ENCODE assay signal across 1 cellular context in genomic region chr16:31134091-31134571, GRCh38.
TF ChIP-seq lines count a peak whose summit lies in the region.

No MANE protein-coding gene starts in this region.

TF ChIP-seq in K562, 482 proteins besides CTCF, POLR2A, EP300 and RAD21:
- TF ChIP-seq NELFE (IDR thresholded peaks at IDR 0.05; ENCODE audit: insufficient read depth, insufficient read length), result no peak
- no peak for TF ChIP-seq OTX1 (CRISPR knock-in tag; IDR thresholded peaks at IDR 0.05)
- 0 out of 2 replicates have a peak, but pooled peaks have one; percentile 24 for TF ChIP-seq ZNF395 (CRISPR knock-in tag; IDR thresholded peaks at IDR 0.05)
- peak; percentile 24 for TF ChIP-seq HNRNPLL (IDR thresholded peaks at IDR 0.05; ENCODE audit: low read depth, low read length, poor library complexity, severe bottlenecking)
- TF ChIP-seq FOXA1 (IDR thresholded peaks at IDR 0.05; ENCODE audit: borderline replicate concordance), result no peak
- no peak for TF ChIP-seq RAD51 (IDR thresholded peaks at IDR 0.05; ENCODE audit: borderline replicate concordance, low read depth)
- no peak for TF ChIP-seq SIRT6 (IDR thresholded peaks at IDR 0.05; ENCODE audit: low read depth, low read length)
- TF ChIP-seq SRSF9 (IDR thresholded peaks at IDR 0.05; ENCODE audit: borderline replicate concordance, low read depth, low read length), result no peak
- no peak for TF ChIP-seq DPF2 (IDR thresholded peaks at IDR 0.05)
- 0 out of 2 replicates have a peak, but pooled peaks have one; percentile 8 for TF ChIP-seq RBFOX2 (IDR thresholded peaks at IDR 0.05; ENCODE audit: low read depth, low read length)
- no peak for TF ChIP-seq RBM17 (IDR thresholded peaks at IDR 0.05; ENCODE audit: borderline replicate concordance, low read depth, low read length)
- no peak for TF ChIP-seq SMAD4 (CRISPR knock-in tag; conservative IDR thresholded peaks at IDR 0.05)
- no peak for TF ChIP-seq TOE1 (IDR thresholded peaks at IDR 0.05; ENCODE audit: borderline replicate concordance)
- TF ChIP-seq TOE1 (CRISPR knock-in tag; IDR thresholded peaks at IDR 0.05; ENCODE audit: borderline replicate concordance, low read depth), result no peak
- no peak for TF ChIP-seq DACH1 (IDR thresholded peaks at IDR 0.05; ENCODE audit: partially characterized antibody)
- no peak for TF ChIP-seq MTA3 (IDR thresholded peaks at IDR 0.05; ENCODE audit: borderline replicate concordance)
- no peak for TF ChIP-seq HNRNPK (IDR thresholded peaks at IDR 0.05; ENCODE audit: low read depth, low read length, poor library complexity, severe bottlenecking)
- TF ChIP-seq, protein P1, sequence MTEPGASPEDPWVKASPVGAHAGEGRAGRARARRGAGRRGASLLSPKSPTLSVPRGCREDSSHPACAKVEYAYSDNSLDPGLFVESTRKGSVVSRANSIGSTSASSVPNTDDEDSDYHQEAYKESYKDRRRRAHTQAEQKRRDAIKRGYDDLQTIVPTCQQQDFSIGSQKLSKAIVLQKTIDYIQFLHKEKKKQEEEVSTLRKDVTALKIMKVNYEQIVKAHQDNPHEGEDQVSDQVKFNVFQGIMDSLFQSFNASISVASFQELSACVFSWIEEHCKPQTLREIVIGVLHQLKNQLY (CRISPR knock-in tag; conservative IDR thresholded peaks at IDR 0.05), result 0 out of 4 replicates have a peak, but pooled peaks of 1 of the 2 experiments have one; percentile 43
- TF ChIP-seq SMARCA4 (IDR thresholded peaks at IDR 0.05), result no peak
- TF ChIP-seq NFIC (IDR thresholded peaks at IDR 0.05), result peak; percentile 42
- no peak for TF ChIP-seq POLR2AphosphoS5 (IDR thresholded peaks at IDR 0.05; ENCODE audit: control insufficient read depth, insufficient read depth, low read depth, low read length)
- TF ChIP-seq, protein P2, sequence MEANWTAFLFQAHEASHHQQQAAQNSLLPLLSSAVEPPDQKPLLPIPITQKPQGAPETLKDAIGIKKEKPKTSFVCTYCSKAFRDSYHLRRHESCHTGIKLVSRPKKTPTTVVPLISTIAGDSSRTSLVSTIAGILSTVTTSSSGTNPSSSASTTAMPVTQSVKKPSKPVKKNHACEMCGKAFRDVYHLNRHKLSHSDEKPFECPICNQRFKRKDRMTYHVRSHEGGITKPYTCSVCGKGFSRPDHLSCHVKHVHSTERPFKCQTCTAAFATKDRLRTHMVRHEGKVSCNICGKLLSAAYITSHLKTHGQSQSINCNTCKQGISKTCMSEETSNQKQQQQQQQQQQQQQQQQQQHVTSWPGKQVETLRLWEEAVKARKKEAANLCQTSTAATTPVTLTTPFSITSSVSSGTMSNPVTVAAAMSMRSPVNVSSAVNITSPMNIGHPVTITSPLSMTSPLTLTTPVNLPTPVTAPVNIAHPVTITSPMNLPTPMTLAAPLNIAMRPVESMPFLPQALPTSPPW (CRISPR knock-in tag; IDR thresholded peaks at IDR 0.05), result 0 out of 2 replicates have a peak, but pooled peaks have one; percentile 16
- TF ChIP-seq PHB2 (IDR thresholded peaks at IDR 0.05; ENCODE audit: low read depth), result no peak
- no peak for TF ChIP-seq AFF4 (CRISPR knock-in tag; IDR thresholded peaks at IDR 0.05)
- TF ChIP-seq, protein P3, sequence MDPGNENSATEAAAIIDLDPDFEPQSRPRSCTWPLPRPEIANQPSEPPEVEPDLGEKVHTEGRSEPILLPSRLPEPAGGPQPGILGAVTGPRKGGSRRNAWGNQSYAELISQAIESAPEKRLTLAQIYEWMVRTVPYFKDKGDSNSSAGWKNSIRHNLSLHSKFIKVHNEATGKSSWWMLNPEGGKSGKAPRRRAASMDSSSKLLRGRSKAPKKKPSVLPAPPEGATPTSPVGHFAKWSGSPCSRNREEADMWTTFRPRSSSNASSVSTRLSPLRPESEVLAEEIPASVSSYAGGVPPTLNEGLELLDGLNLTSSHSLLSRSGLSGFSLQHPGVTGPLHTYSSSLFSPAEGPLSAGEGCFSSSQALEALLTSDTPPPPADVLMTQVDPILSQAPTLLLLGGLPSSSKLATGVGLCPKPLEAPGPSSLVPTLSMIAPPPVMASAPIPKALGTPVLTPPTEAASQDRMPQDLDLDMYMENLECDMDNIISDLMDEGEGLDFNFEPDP (CRISPR knock-in tag; IDR thresholded peaks at IDR 0.05), result no peak
- no peak for TF ChIP-seq SRSF1 (IDR thresholded peaks at IDR 0.05; ENCODE audit: low read depth, low read length)
- TF ChIP-seq, protein P4, sequence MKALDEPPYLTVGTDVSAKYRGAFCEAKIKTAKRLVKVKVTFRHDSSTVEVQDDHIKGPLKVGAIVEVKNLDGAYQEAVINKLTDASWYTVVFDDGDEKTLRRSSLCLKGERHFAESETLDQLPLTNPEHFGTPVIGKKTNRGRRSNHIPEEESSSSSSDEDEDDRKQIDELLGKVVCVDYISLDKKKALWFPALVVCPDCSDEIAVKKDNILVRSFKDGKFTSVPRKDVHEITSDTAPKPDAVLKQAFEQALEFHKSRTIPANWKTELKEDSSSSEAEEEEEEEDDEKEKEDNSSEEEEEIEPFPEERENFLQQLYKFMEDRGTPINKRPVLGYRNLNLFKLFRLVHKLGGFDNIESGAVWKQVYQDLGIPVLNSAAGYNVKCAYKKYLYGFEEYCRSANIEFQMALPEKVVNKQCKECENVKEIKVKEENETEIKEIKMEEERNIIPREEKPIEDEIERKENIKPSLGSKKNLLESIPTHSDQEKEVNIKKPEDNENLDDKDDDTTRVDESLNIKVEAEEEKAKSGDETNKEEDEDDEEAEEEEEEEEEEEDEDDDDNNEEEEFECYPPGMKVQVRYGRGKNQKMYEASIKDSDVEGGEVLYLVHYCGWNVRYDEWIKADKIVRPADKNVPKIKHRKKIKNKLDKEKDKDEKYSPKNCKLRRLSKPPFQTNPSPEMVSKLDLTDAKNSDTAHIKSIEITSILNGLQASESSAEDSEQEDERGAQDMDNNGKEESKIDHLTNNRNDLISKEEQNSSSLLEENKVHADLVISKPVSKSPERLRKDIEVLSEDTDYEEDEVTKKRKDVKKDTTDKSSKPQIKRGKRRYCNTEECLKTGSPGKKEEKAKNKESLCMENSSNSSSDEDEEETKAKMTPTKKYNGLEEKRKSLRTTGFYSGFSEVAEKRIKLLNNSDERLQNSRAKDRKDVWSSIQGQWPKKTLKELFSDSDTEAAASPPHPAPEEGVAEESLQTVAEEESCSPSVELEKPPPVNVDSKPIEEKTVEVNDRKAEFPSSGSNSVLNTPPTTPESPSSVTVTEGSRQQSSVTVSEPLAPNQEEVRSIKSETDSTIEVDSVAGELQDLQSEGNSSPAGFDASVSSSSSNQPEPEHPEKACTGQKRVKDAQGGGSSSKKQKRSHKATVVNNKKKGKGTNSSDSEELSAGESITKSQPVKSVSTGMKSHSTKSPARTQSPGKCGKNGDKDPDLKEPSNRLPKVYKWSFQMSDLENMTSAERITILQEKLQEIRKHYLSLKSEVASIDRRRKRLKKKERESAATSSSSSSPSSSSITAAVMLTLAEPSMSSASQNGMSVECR (CRISPR knock-in tag; IDR thresholded peaks at IDR 0.05), result 0 out of 2 replicates have a peak, but pooled peaks have one; percentile 2
- TF ChIP-seq RB1 (IDR thresholded peaks at IDR 0.05; ENCODE audit: low read depth), result no peak
- TF ChIP-seq THRAP3 (IDR thresholded peaks at IDR 0.05; ENCODE audit: borderline replicate concordance), result no peak
- TF ChIP-seq CSDE1 (IDR thresholded peaks at IDR 0.05), result no peak
